9 cellular contexts compared by ENCODE assay signal in the genomic region with DNA sequence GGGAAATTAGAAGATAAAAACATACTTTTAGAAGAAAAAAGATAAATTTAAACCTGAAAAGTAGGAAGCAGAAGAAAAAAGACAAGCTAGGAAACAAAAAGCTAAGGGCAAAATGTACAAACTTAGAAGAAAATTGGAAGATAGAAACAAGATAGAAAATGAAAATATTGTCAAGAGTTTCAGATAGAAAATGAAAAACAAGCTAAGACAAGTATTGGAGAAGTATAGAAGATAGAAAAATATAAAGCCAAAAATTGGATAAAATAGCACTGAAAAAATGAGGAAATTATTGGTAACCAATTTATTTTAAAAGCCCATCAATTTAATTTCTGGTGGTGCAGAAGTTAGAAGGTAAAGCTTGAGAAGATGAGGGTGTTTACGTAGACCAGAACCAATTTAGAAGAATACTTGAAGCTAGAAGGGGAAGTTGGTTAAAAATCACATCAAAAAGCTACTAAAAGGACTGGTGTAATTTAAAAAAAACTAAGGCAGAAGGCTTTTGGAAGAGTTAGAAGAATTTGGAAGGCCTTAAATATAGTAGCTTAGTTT. TPM values are rescaled to one million over a fixed set of nuclear protein-coding genes. Genes with fewer than 3 reads are reported as not detected.
DNase-seq lines count a peak whose midpoint lies in the region; ATAC-seq and TF ChIP-seq lines count a peak whose summit lies in the region.
"Had no signal": no experiment of that assay in that cellular context is flagged by ENCODE, and none has a peak within 500 bp of the region (broad histone marks: within the 10 kb centered on the region; RNA-seq: fewer than 3 reads in every experiment).

No MANE protein-coding gene starts in this region.

- no peaks in the 10 kb centered on the region for H3K27me3 ChIP-seq in CD8-positive, alpha-beta memory T cell (ENCODE audit: insufficient read depth, low read length, poor library complexity, severe bottlenecking)
- H3K27me3 ChIP-seq in rectal smooth muscle tissue (ENCODE audit: control insufficient read depth, insufficient read depth, low read length): no peaks in the 10 kb centered on the region

- H3K9me3 Mint-ChIP-seq in CD8-positive, alpha-beta memory T cell: peaks cover 0 to 2% (median 0%) of the 10 kb centered on the region in 5 donors

- peaks cover 29 to 35% (median 30%) of the 10 kb centered on the region in 3 donors for H3K4me1 Mint-ChIP-seq in CD8-positive, alpha-beta memory T cell

- H3K4me3 ChIP-seq in CD8-positive, alpha-beta memory T cell (ENCODE audit: low read length): peak overlapping the region; percentile 97
- H3K4me3 ChIP-seq in epithelial cell of proximal tubule (ENCODE audit: low read depth, low read length) (peak overlapping the region; percentile 97), rectal smooth muscle tissue (ENCODE audit: low read length) (peak overlapping the region; percentile 100)

- H3K27ac ChIP-seq in CD8-positive, alpha-beta memory T cell (ENCODE audit: low read depth, low read length): peak overlapping the region; percentile 95
- peak overlapping the region; percentile 100 for H3K27ac ChIP-seq in rectal smooth muscle tissue (ENCODE audit: low read depth, low read length)

- no peak overlapping the region for H3K4me3 Mint-ChIP-seq in CD8-positive, alpha-beta memory T cell

- peak overlapping the region; percentile 98 for H3K9ac ChIP-seq in rectal smooth muscle tissue (ENCODE audit: low read length)

- no peak overlapping the region for H3K27ac Mint-ChIP-seq in CD8-positive, alpha-beta memory T cell

- H3K9me3 ChIP-seq in CD8-positive, alpha-beta memory T cell (ENCODE audit: low read length): no peaks in the 10 kb centered on the region

- ATAC-seq in GM18498 (IDR thresholded peaks at IDR 0.05; ENCODE audit: unreplicated experiment): no peak

- peaks cover 0 to 3% of the 10 kb centered on the region in 2 donors for H3K27me3 Mint-ChIP-seq in CD8-positive, alpha-beta memory T cell

- H3K36me3 ChIP-seq in CD8-positive, alpha-beta memory T cell (ENCODE audit: insufficient read depth, low read length): peaks cover 49% of the 10 kb centered on the region
- peaks cover 34% of the 10 kb centered on the region for H3K36me3 ChIP-seq in rectal smooth muscle tissue (ENCODE audit: control insufficient read depth, insufficient read depth, low read length)

- peaks cover 22% of the 10 kb centered on the region for H3K4me1 ChIP-seq in CD8-positive, alpha-beta memory T cell (ENCODE audit: insufficient read depth, low read length)
- peaks cover 19% of the 10 kb centered on the region for H3K4me1 ChIP-seq in rectal smooth muscle tissue (ENCODE audit: control insufficient read depth, insufficient read depth, low read length)

- peak in 2 of 5 donors; percentile 27 to 32 for DNase-seq in CD8-positive, alpha-beta memory T cell
- DNase-seq in NOMO-1 treated with dmso at 0.1 percent for 144 hours (lab: John Stamatoyannopoulos, UW; ENCODE audit: unreplicated experiment) (peak; percentile 34), epithelial cell of proximal tubule (ENCODE audit: low read depth) (no peak), NCI-H187 treated with DMSO at 0.1 percent for 48 hours (lab: John Stamatoyannopoulos, UW) (no peak)
- DNase-seq in stimulated activated CD4-positive, alpha-beta T cell treated with anti-CD3 and anti-CD28 coated beads, Interleukin-4, amount 100 ng/mL, for 1 hour: no peak
- no peak for DNase-seq in stimulated activated CD4-positive, alpha-beta T cell treated with anti-CD3 and anti-CD28 coated beads, Interleukin-2, amount 100 ng/mL, for 48 hours
- DNase-seq: KG1 had no signal

- peaks cover 14 to 25% (median 15%) of the 10 kb centered on the region in 3 donors for H3K36me3 Mint-ChIP-seq in CD8-positive, alpha-beta memory T cell

- POLR2A ChIA-PET in CD8-positive, alpha-beta memory T cell (lab: Charles Lee): interaction anchor here (0.6 to 17.6 kb wide), 20 partner anchors 8 to 721 kb away, joined by 3 to 1366 read pairs (median 5); a partner anchor contains a TSS

- no peak for TF ChIP-seq CTCF in epithelial cell of proximal tubule (conservative IDR thresholded peaks at IDR 0.05; ENCODE audit: low read depth, low read length)

- CTCF ChIA-PET in CD8-positive, alpha-beta memory T cell (lab: Charles Lee): interaction anchor here (0.7 to 21.4 kb wide), 11 partner anchors 8 to 118 kb away, joined by 3 to 448 read pairs (median 9); a partner anchor contains a TSS

RNA-seq across cellular contexts. Expression of a gene that starts 0.9 kb away (rescaled TPM):
- 1,000 to 10,000 TPM; 4,639 to 4,912 TPM for total RNA-seq in CD8-positive, alpha-beta memory T cell
- 2,529 TPM for polyA plus RNA-seq in CD8-positive, alpha-beta memory T cell
- 343 and 1,362 TPM in 2 replicates for total RNA-seq in epithelial cell of proximal tubule

RNA-seq across cellular contexts. Expression of a gene that starts 25.1 kb away (rescaled TPM):
- total RNA-seq in CD8-positive, alpha-beta memory T cell: 10 to 100 TPM; 85.1 to 88.5 TPM
- 42.1 TPM for polyA plus RNA-seq in CD8-positive, alpha-beta memory T cell
- 81.2 and 101 TPM in 2 replicates for total RNA-seq in epithelial cell of proximal tubule

RNA-seq across cellular contexts. Expression of a gene that starts 58.4 kb away (rescaled TPM):
- 10 to 100 TPM; 33.2 to 35.4 TPM for total RNA-seq in CD8-positive, alpha-beta memory T cell
- polyA plus RNA-seq in CD8-positive, alpha-beta memory T cell: 17.9 TPM
- total RNA-seq in epithelial cell of proximal tubule: 34.9 and 102 TPM in 2 replicates
